Comparison of ENCODE assay signal across 1 cellular context in genomic region chr12:116737774-116738657, GRCh38.
TF ChIP-seq lines count a peak whose summit lies in the region.

RNFT2 (plus strand) TSS chr12:116738315; CDS start chr12:116740498, 2,183 bp downstream.
SPRING1 (minus strand) TSS chr12:116738069; CDS start chr12:116737900, 169 bp downstream.

TF ChIP-seq in WTC11, 78 proteins besides CTCF, POLR2A, EP300 and RAD21 (continued from another document):
- no peak for TF ChIP-seq NFATC4 (CRISPR knock-in tag; IDR thresholded peaks at IDR 0.05)
- no peak for TF ChIP-seq ZMAT4 (CRISPR knock-in tag; IDR thresholded peaks at IDR 0.05)
- TF ChIP-seq, protein P1, sequence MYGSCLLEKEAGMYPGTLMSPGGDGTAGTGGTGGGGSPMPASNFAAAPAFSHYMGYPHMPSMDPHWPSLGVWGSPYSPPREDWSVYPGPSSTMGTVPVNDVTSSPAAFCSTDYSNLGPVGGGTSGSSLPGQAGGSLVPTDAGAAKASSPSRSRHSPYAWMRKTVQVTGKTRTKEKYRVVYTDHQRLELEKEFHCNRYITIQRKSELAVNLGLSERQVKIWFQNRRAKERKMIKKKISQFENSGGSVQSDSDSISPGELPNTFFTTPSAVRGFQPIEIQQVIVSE (CRISPR knock-in tag; IDR thresholded peaks at IDR 0.05; ENCODE audit: borderline replicate concordance), result no peak
- no peak for TF ChIP-seq NR2C2 (CRISPR knock-in tag; IDR thresholded peaks at IDR 0.05)
- no peak for TF ChIP-seq KAT7 (CRISPR knock-in tag; IDR thresholded peaks at IDR 0.05; ENCODE audit: borderline replicate concordance)
- peak; percentile 74 for TF ChIP-seq GABPB1 (CRISPR knock-in tag; IDR thresholded peaks at IDR 0.05)
- 0 out of 2 replicates have a peak, but pooled peaks have one; percentile 74 for TF ChIP-seq CBFB (CRISPR knock-in tag; IDR thresholded peaks at IDR 0.05; ENCODE audit: low read depth)
- TF ChIP-seq PRDM15 (CRISPR knock-in tag; IDR thresholded peaks at IDR 0.05), result no peak
- TF ChIP-seq FOXK1 (CRISPR knock-in tag; IDR thresholded peaks at IDR 0.05), result peak; percentile 77
- no peak for TF ChIP-seq NR3C1 (CRISPR knock-in tag; conservative IDR thresholded peaks at IDR 0.05; ENCODE audit: low read depth)
- TF ChIP-seq, protein P2, sequence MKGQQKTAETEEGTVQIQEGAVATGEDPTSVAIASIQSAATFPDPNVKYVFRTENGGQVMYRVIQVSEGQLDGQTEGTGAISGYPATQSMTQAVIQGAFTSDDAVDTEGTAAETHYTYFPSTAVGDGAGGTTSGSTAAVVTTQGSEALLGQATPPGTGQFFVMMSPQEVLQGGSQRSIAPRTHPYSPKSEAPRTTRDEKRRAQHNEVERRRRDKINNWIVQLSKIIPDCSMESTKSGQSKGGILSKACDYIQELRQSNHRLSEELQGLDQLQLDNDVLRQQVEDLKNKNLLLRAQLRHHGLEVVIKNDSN (CRISPR knock-in tag; IDR thresholded peaks at IDR 0.05), result peak; percentile 97
- TF ChIP-seq ZBTB43 (CRISPR knock-in tag; IDR thresholded peaks at IDR 0.05), result no peak
- TF ChIP-seq, protein P3, sequence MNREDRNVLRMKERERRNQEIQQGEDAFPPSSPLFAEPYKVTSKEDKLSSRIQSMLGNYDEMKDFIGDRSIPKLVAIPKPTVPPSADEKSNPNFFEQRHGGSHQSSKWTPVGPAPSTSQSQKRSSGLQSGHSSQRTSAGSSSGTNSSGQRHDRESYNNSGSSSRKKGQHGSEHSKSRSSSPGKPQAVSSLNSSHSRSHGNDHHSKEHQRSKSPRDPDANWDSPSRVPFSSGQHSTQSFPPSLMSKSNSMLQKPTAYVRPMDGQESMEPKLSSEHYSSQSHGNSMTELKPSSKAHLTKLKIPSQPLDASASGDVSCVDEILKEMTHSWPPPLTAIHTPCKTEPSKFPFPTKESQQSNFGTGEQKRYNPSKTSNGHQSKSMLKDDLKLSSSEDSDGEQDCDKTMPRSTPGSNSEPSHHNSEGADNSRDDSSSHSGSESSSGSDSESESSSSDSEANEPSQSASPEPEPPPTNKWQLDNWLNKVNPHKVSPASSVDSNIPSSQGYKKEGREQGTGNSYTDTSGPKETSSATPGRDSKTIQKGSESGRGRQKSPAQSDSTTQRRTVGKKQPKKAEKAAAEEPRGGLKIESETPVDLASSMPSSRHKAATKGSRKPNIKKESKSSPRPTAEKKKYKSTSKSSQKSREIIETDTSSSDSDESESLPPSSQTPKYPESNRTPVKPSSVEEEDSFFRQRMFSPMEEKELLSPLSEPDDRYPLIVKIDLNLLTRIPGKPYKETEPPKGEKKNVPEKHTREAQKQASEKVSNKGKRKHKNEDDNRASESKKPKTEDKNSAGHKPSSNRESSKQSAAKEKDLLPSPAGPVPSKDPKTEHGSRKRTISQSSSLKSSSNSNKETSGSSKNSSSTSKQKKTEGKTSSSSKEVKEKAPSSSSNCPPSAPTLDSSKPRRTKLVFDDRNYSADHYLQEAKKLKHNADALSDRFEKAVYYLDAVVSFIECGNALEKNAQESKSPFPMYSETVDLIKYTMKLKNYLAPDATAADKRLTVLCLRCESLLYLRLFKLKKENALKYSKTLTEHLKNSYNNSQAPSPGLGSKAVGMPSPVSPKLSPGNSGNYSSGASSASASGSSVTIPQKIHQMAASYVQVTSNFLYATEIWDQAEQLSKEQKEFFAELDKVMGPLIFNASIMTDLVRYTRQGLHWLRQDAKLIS (CRISPR knock-in tag; IDR thresholded peaks at IDR 0.05; ENCODE audit: borderline replicate concordance), result no peak
- TF ChIP-seq ZNF219 (CRISPR knock-in tag; IDR thresholded peaks at IDR 0.05; ENCODE audit: borderline replicate concordance), result no peak
- no peak for TF ChIP-seq ATF3 (CRISPR knock-in tag; conservative IDR thresholded peaks at IDR 0.05)
- TF ChIP-seq TP53 (CRISPR knock-in tag; IDR thresholded peaks at IDR 0.05), result 0 out of 2 replicates have a peak, but pooled peaks have one; percentile 82
- TF ChIP-seq ZNF263 (CRISPR knock-in tag; IDR thresholded peaks at IDR 0.05; ENCODE audit: low read depth), result no peak
- peak; percentile 97 for TF ChIP-seq USF2 (CRISPR knock-in tag; IDR thresholded peaks at IDR 0.05)
- no peak for TF ChIP-seq ZNF138 (CRISPR knock-in tag; conservative IDR thresholded peaks at IDR 0.05)
- peak; percentile 99 for TF ChIP-seq SP1 (CRISPR knock-in tag; conservative IDR thresholded peaks at IDR 0.05)
- TF ChIP-seq RELA (CRISPR knock-in tag; IDR thresholded peaks at IDR 0.05; ENCODE audit: borderline replicate concordance), result no peak
- no peak for TF ChIP-seq ESRRA (CRISPR knock-in tag; IDR thresholded peaks at IDR 0.05; ENCODE audit: borderline replicate concordance)
- TF ChIP-seq ZNF532 (CRISPR knock-in tag; IDR thresholded peaks at IDR 0.05; ENCODE audit: borderline replicate concordance), result no peak
- TF ChIP-seq, protein P4, sequence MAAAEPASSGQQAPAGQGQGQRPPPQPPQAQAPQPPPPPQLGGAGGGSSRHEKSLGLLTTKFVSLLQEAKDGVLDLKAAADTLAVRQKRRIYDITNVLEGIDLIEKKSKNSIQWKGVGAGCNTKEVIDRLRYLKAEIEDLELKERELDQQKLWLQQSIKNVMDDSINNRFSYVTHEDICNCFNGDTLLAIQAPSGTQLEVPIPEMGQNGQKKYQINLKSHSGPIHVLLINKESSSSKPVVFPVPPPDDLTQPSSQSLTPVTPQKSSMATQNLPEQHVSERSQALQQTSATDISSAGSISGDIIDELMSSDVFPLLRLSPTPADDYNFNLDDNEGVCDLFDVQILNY (CRISPR knock-in tag; IDR thresholded peaks at IDR 0.05), result no peak
- TF ChIP-seq NFYB (CRISPR knock-in tag; conservative IDR thresholded peaks at IDR 0.05; ENCODE audit: low read depth), result peak; percentile 82
- TF ChIP-seq, protein P5, sequence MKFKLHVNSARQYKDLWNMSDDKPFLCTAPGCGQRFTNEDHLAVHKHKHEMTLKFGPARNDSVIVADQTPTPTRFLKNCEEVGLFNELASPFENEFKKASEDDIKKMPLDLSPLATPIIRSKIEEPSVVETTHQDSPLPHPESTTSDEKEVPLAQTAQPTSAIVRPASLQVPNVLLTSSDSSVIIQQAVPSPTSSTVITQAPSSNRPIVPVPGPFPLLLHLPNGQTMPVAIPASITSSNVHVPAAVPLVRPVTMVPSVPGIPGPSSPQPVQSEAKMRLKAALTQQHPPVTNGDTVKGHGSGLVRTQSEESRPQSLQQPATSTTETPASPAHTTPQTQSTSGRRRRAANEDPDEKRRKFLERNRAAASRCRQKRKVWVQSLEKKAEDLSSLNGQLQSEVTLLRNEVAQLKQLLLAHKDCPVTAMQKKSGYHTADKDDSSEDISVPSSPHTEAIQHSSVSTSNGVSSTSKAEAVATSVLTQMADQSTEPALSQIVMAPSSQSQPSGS (CRISPR knock-in tag; IDR thresholded peaks at IDR 0.05; ENCODE audit: borderline replicate concordance, low read depth), result no peak
- TF ChIP-seq MAX (CRISPR knock-in tag; IDR thresholded peaks at IDR 0.05), result peak; percentile 83
- TF ChIP-seq ZBTB21 (CRISPR knock-in tag; IDR thresholded peaks at IDR 0.05; ENCODE audit: borderline replicate concordance), result 0 out of 2 replicates have a peak, but pooled peaks have one; percentile 64
- no peak for TF ChIP-seq JAZF1 (CRISPR knock-in tag; IDR thresholded peaks at IDR 0.05)
- TF ChIP-seq RORB (CRISPR knock-in tag; IDR thresholded peaks at IDR 0.05), result no peak
TF ChIP-seq in WTC11: peak in this region for 20.
